1 cellular context compared by ENCODE assay signal in genomic region chr16:3470723-3471122, GRCh38.
TF ChIP-seq lines count a peak whose summit lies in the region.

No MANE protein-coding gene starts in this region.

TF ChIP-seq in GM12878, 131 proteins besides CTCF, POLR2A, EP300 and RAD21:
- TF ChIP-seq NFXL1 (IDR thresholded peaks at IDR 0.05; ENCODE audit: borderline replicate concordance), result no peak
- TF ChIP-seq BHLHE40 (IDR thresholded peaks at IDR 0.05; ENCODE audit: borderline replicate concordance in 1 of 2, low read depth in 2 of 2, low read length in 1 of 2), result no peak
- no peak for TF ChIP-seq STAT1 (conservative IDR thresholded peaks at IDR 0.05)
- no peak for TF ChIP-seq RBBP5 (conservative IDR thresholded peaks at IDR 0.05)
- no peak for TF ChIP-seq STAT3 (IDR thresholded peaks at IDR 0.05; ENCODE audit: low read depth, low read length)
- no peak for TF ChIP-seq ZBED1 (IDR thresholded peaks at IDR 0.05; ENCODE audit: borderline replicate concordance)
- TF ChIP-seq TBL1XR1 (IDR thresholded peaks at IDR 0.05; ENCODE audit: low read depth, low read length), result no peak
- no peak for TF ChIP-seq PRDM15 (CRISPR knock-in tag; IDR thresholded peaks at IDR 0.05)
- TF ChIP-seq PAX8 (IDR thresholded peaks at IDR 0.05), result no peak
- TF ChIP-seq IRF3 (IDR thresholded peaks at IDR 0.05), result no peak
- TF ChIP-seq USF2 (IDR thresholded peaks at IDR 0.05; ENCODE audit: borderline replicate concordance, low read depth, low read length), result no peak
TF ChIP-seq in GM12878: peak in this region for 0.
